18 cellular contexts compared by ENCODE assay signal in genomic region chr17:59097876-59098275, GRCh38. TPM values are rescaled to one million over a fixed set of nuclear protein-coding genes. Genes with fewer than 3 reads are reported as not detected.
DNase-seq lines count a peak whose midpoint lies in the region; ATAC-seq, FAIRE-seq and TF ChIP-seq lines count a peak whose summit lies in the region.
"Had no signal": no experiment of that assay in that cellular context is flagged by ENCODE, and none has a peak within 500 bp of the region (broad histone marks: within the 10 kb centered on the region; RNA-seq: fewer than 3 reads in every experiment).

No MANE protein-coding gene starts in this region.

- no peak overlapping the region for H2AFZ ChIP-seq in HCT116 (ENCODE audit: low read depth, low read length, poor library complexity, severe bottlenecking)

- ATAC-seq in A549: no peak
- ATAC-seq in HCT116: no peak
- no peak for ATAC-seq in activated T-helper 17 cell treated with anti-CD3 and anti-CD28 coated beads, Interleukin-2, amount 50 U/mL, for 72 hours (replicated peaks)
- ATAC-seq: CD8-positive, alpha-beta T cell had no signal

- H3K4me1 Mint-ChIP-seq in activated T-helper 17 cell treated with anti-CD3 and anti-CD28 coated beads, Interleukin-2, amount 50 U/mL, for 72 hours: peaks cover 23% of the 10 kb centered on the region

- no peak for DNase-seq in A549 (ENCODE audit: low read depth in 1 of 2, low spot score in 1 of 2)
- DNase-seq in HCT116 (ENCODE audit: low read depth, low spot score): no peak
- no peak for DNase-seq in NCI-H2171 (lab: John Stamatoyannopoulos, UW)
- no peak for DNase-seq in NCI-H2029 treated with DMSO at 0.1 percent for 48 hours (lab: John Stamatoyannopoulos, UW)
- no peak for DNase-seq in ecto neural progenitor cell (ENCODE audit: low spot score)
- DNase-seq: Caco-2; CD4-positive, CD25-positive, alpha-beta regulatory T cell; CD8-positive, alpha-beta T cell; DMS153; DND-41; GOT3 had no signal

- H3K27me3 Mint-ChIP-seq in activated T-helper 17 cell treated with anti-CD3 and anti-CD28 coated beads, Interleukin-2, amount 50 U/mL, for 72 hours: no peaks in the 10 kb centered on the region
- H3K27me3 Mint-ChIP-seq: B cell; CD4-positive, CD25-positive, alpha-beta regulatory T cell had no signal

- H3K27ac ChIP-seq in A549 (no peak overlapping the region), HCT116 (ENCODE audit: low read depth, low read length) (no peak overlapping the region)
- H3K27ac ChIP-seq: BLaER1, C4-2B had no signal

- no peaks in the 10 kb centered on the region for H3K9me2 ChIP-seq in HCT116 (ENCODE audit: insufficient read depth)

- H3K4me2 ChIP-seq in A549 (no peak overlapping the region), HCT116 (ENCODE audit: low read length) (no peak overlapping the region)
- H3K4me2 ChIP-seq: BLaER1 had no signal

- FAIRE-seq in A549 (lab: Jason Lieb, UNC): no peak
- FAIRE-seq: G401.6, H54 had no signal

- no peak for TF ChIP-seq CTCF in A549 (IDR thresholded peaks at IDR 0.05)
- TF ChIP-seq CTCF in HCT116 (IDR thresholded peaks at IDR 0.05 in 2 of 3, conservative IDR thresholded peaks at IDR 0.05 in 1 of 3; ENCODE audit: borderline replicate concordance in 1 of 3, insufficient read depth in 1 of 3, low read depth in 2 of 3, low read length in 2 of 3): no peak

- intact Hi-C loops in HCT116 (cut with micrococcal nuclease): no loop called here

- H3K9me3 ChIP-seq in A549 (peaks cover 8% of the 10 kb centered on the region; the same call in 2 of the 3 replicates), HCT116 (ENCODE audit: control insufficient read depth in 1 of 2, insufficient read depth in 1 of 2, low read depth in 1 of 2, low read length in 2 of 2) (no peaks in the 10 kb centered on the region)
- H3K9me3 ChIP-seq: Caco-2, HAP-1 had no signal

- RAD21 ChIA-PET in HCT116 (lab: Charles Lee; ENCODE audit: low non-redundant PET in 1 of 2, low total read pairs in 2 of 2, uncharacterized antibody in 2 of 2, unreplicated experiment in 2 of 2): no interaction called here

- no peaks in the 10 kb centered on the region for H3K9me3 Mint-ChIP-seq in activated T-helper 17 cell treated with anti-CD3 and anti-CD28 coated beads, Interleukin-2, amount 50 U/mL, for 72 hours
- H3K9me3 Mint-ChIP-seq: CD4-positive, CD25-positive, alpha-beta regulatory T cell; CD8-positive, alpha-beta T cell had no signal

- H3K9ac ChIP-seq in HCT116 (ENCODE audit: low read length): no peak overlapping the region
- H3K9ac ChIP-seq: BLaER1 had no signal

- no peaks in the 10 kb centered on the region for H4K20me1 ChIP-seq in HCT116 (ENCODE audit: insufficient read depth)
- H4K20me1 ChIP-seq: BLaER1 had no signal

- no peaks in the 10 kb centered on the region for H3K27me3 ChIP-seq in HCT116 (ENCODE audit: insufficient read depth, low read length)
- H3K27me3 ChIP-seq: BLaER1 had no signal

- H3K4me1 ChIP-seq in A549 (peaks cover 29% of the 10 kb centered on the region), HCT116 (ENCODE audit: control insufficient read depth in 1 of 2, insufficient read depth in 2 of 2, low read length in 2 of 2) (peaks cover 25 to 29% of the 10 kb centered on the region in 2 experiments)
- H3K4me1 ChIP-seq: BLaER1 had no signal

- TF ChIP-seq RAD21 in A549 (conservative IDR thresholded peaks at IDR 0.05 in 1 of 2, IDR thresholded peaks at IDR 0.05 in 1 of 2) (no peak), HCT116 (IDR thresholded peaks at IDR 0.05; ENCODE audit: low read depth) (no peak)

- H3K79me2 ChIP-seq in HCT116 (ENCODE audit: insufficient read depth, low read length): peaks cover 89% of the 10 kb centered on the region

- CTCF ChIA-PET in A549 (lab: Yijun Ruan, JAX): no interaction called here
- CTCF ChIA-PET in HCT116 (lab: Charles Lee): no interaction called here

- peaks cover 8 to 29% of the 10 kb centered on the region in 2 experiments; a peak in 3 of 4 replicates for H3K36me3 ChIP-seq in HCT116 (ENCODE audit: control insufficient read depth in 1 of 2, insufficient read depth in 2 of 2, low read length in 2 of 2)

- no peak for TF ChIP-seq EP300 in A549 (IDR thresholded peaks at IDR 0.05)

- H3K27ac Mint-ChIP-seq in activated T-helper 17 cell treated with anti-CD3 and anti-CD28 coated beads, Interleukin-2, amount 50 U/mL, for 72 hours: peak overlapping the region; percentile 31
- H3K27ac Mint-ChIP-seq: B cell; CD4-positive, CD25-positive, alpha-beta regulatory T cell; CD8-positive, alpha-beta T cell had no signal

- H3K4me3 Mint-ChIP-seq in activated T-helper 17 cell treated with anti-CD3 and anti-CD28 coated beads, Interleukin-2, amount 50 U/mL, for 72 hours: no peak overlapping the region
- H3K4me3 Mint-ChIP-seq: B cell; CD8-positive, alpha-beta T cell had no signal

- POLR2A ChIA-PET in A549 (lab: Yijun Ruan, JAX) (no interaction called here), HCT116 (lab: Charles Lee) (no interaction called here)

- no peak for TF ChIP-seq POLR2A in A549 (IDR thresholded peaks at IDR 0.05; ENCODE audit: low read length)
- no peak for TF ChIP-seq POLR2A in HCT116 (IDR thresholded peaks at IDR 0.05; ENCODE audit: borderline replicate concordance, extremely low read depth, insufficient read depth, insufficient read length)

- BruUV-seq in HCT116 (replicated peaks; lab: Mats Ljungman, UMichigan): no TSS peak

- peaks cover 80% of the 10 kb centered on the region for H3K36me3 Mint-ChIP-seq in activated T-helper 17 cell treated with anti-CD3 and anti-CD28 coated beads, Interleukin-2, amount 50 U/mL, for 72 hours (ENCODE audit: low read depth)

- H3K4me3 ChIP-seq in A549 (no peak overlapping the region), HCT116 (replicated peaks in 1 of 2; ENCODE audit: low read depth in 1 of 2, low read length in 2 of 2) (no peak overlapping the region)
- H3K4me3 ChIP-seq: BLaER1, HAP-1 had no signal

TF ChIP-seq in A549, 52 proteins besides CTCF, POLR2A, EP300 and RAD21:
- TF ChIP-seq HDAC2 (IDR thresholded peaks at IDR 0.05): 0 out of 2 replicates have a peak, but pooled peaks have one; percentile 58
- no peak for TF ChIP-seq NFE2L2 (conservative IDR thresholded peaks at IDR 0.05; ENCODE audit: low read length)

TF ChIP-seq in HCT116, 20 proteins besides CTCF, POLR2A, EP300 and RAD21:
- TF ChIP-seq JUND (IDR thresholded peaks at IDR 0.05) (no peak), CBX3 (IDR thresholded peaks at IDR 0.05; ENCODE audit: low read depth) (peak; percentile 65; the same call in 1 of the 2 replicates), SP1 (IDR thresholded peaks at IDR 0.05; ENCODE audit: low read depth) (no peak)

RNA-seq across cellular contexts. Expression of gene TRIM37, which starts 8.8 kb away (rescaled TPM):
- 51.3 and 56.3 TPM in 2 replicates for polyA plus RNA-seq in A549 (2011; rRNA removed)
- 11.3 and 13.4 TPM in 2 replicates for polyA plus RNA-seq in A549 (2012; cell fraction: cytosol; rRNA removed)
- polyA plus RNA-seq in A549 (2012; cell fraction: nucleus; rRNA removed): 8.0 and 12.3 TPM in 2 replicates
- 26.2 to 29.4 TPM (median 28.6 TPM) in 3 replicates for polyA plus RNA-seq in A549 (2017; fragmentation: RNase III; extraction: RNeasy Plus Mini Kit Qiagen cat#74134 plus additional on column Dnase treatment)
- polyA minus RNA-seq in A549 (2011; rRNA and poly(A)+ RNA removed): 81.7 and 105 TPM in 2 replicates
- 55.7 TPM for total RNA-seq in HCT116 (2021; ENCODE audit: unreplicated experiment)
- polyA plus RNA-seq in HCT116 (2012): 19.5 and 21.8 TPM in 2 replicates
- total RNA-seq in activated T-helper 17 cell treated with anti-CD3 and anti-CD28 coated beads, Interleukin-2, amount 50 U/mL, for 72 hours: 10 to 100 TPM; 20.9 to 26.8 TPM

RNA-seq across cellular contexts. Expression of gene SKA2, which starts 57.1 kb away (rescaled TPM):
- 43.4 and 59.6 TPM in 2 replicates for polyA plus RNA-seq in A549 (2011; rRNA removed)
- 19.3 and 21.9 TPM in 2 replicates for polyA plus RNA-seq in A549 (2012; cell fraction: cytosol; rRNA removed)
- 3.0 and 7.4 TPM in 2 replicates for polyA plus RNA-seq in A549 (2012; cell fraction: nucleus; rRNA removed)
- polyA plus RNA-seq in A549 (2017; fragmentation: RNase III; extraction: RNeasy Plus Mini Kit Qiagen cat#74134 plus additional on column Dnase treatment): 138 to 148 TPM (median 147 TPM) in 3 replicates
- 18.7 and 20.5 TPM in 2 replicates for polyA minus RNA-seq in A549 (2011; rRNA and poly(A)+ RNA removed)
- total RNA-seq in HCT116 (2021; ENCODE audit: unreplicated experiment): 72.8 TPM
- polyA plus RNA-seq in HCT116 (2012): 22.3 and 38.5 TPM in 2 replicates
- 10 to 100 TPM; 58.3 to 83.9 TPM for total RNA-seq in activated T-helper 17 cell treated with anti-CD3 and anti-CD28 coated beads, Interleukin-2, amount 50 U/mL, for 72 hours

RNA-seq across cellular contexts. Expression of gene PRR11, which starts 57.7 kb away (rescaled TPM):
- polyA plus RNA-seq in A549 (2011; rRNA removed) (54.4 and 66.4 TPM in 2 replicates), A549 (2017; fragmentation: RNase III; extraction: RNeasy Plus Mini Kit Qiagen cat#74134 plus additional on column Dnase treatment) (58.1 to 70.9 TPM (median 66.9 TPM) in 3 replicates)
- polyA plus RNA-seq in A549 (2012; cell fraction: cytosol; rRNA removed): 44.5 and 50.5 TPM in 2 replicates
- 9.9 and 14.7 TPM in 2 replicates for polyA plus RNA-seq in A549 (2012; cell fraction: nucleus; rRNA removed)
- polyA minus RNA-seq in A549 (2011; rRNA and poly(A)+ RNA removed): 43.3 and 43.9 TPM in 2 replicates
- total RNA-seq in HCT116 (2021; ENCODE audit: unreplicated experiment): 86.7 TPM
- 53.5 and 82.5 TPM in 2 replicates for polyA plus RNA-seq in HCT116 (2012)
- total RNA-seq in activated T-helper 17 cell treated with anti-CD3 and anti-CD28 coated beads, Interleukin-2, amount 50 U/mL, for 72 hours: 10 to 100 TPM; 74.5 to 76.9 TPM
